Comparison of ENCODE assay signal across 23 cellular contexts in the genomic region with DNA sequence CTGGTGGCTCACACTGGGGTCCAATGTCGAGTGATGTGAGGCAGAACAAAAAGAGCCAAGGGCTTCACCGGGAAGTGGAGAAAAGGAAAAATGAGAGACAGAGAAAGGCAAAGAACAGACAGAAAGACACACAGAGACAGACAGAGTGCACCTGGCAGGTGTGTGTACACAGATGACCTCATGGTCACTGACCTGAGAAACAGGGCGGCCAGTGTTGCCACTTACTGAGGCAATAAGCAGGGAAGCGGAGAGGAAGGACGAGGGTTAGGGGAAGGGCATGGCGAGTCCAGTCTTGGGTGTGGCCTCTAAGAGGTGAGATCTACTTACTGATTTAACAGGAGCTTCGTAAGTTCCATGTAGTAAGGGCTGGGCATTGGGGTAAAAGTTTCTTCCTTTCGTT. TPM values are rescaled to one million over a fixed set of nuclear protein-coding genes. Genes with fewer than 3 reads are reported as not detected.
DNase-seq lines count a peak whose midpoint lies in the region; ATAC-seq, FAIRE-seq and TF ChIP-seq lines count a peak whose summit lies in the region.
"Had no signal": no experiment of that assay in that cellular context is flagged by ENCODE, and none has a peak within 500 bp of the region (broad histone marks: within the 10 kb centered on the region; RNA-seq: fewer than 3 reads in every experiment).

No MANE protein-coding gene starts in this region.

- H3K4me1 ChIP-seq in CD4-positive, CD25-positive, alpha-beta regulatory T cell (ENCODE audit: control insufficient read depth, insufficient read depth, low read length, poor library complexity, severe bottlenecking): no peaks in the 10 kb centered on the region
- no peaks in the 10 kb centered on the region for H3K4me1 ChIP-seq in osteoblast (ENCODE audit: insufficient read depth, low read length)
- H3K4me1 ChIP-seq: heart left ventricle had no signal

- H3K4me3 ChIP-seq in CD4-positive, CD25-positive, alpha-beta regulatory T cell (ENCODE audit: low read depth, low read length): no peak overlapping the region
- no peak overlapping the region for H3K4me3 ChIP-seq in osteoblast (ENCODE audit: insufficient read depth, low read length)
- H3K4me3 ChIP-seq: heart left ventricle, lung had no signal

- ATAC-seq in CD4-positive, CD25-positive, alpha-beta regulatory T cell (ENCODE audit: low read depth in 2 of 2): no peak
- ATAC-seq in esophagus mucosa: peak; percentile 60
- ATAC-seq in activated CD4-positive, CD25-positive, alpha-beta regulatory T cell treated with anti-CD3 and anti-CD28 coated beads, Interleukin-2, amount 50 U/mL, for 24 hours: no peak
- ATAC-seq: activated CD8-positive, alpha-beta T cell treated with anti-CD3 and anti-CD28 coated beads for 36 hours; CD8-positive, alpha-beta T cell; heart left ventricle; right cardiac atrium had no signal

- no peak overlapping the region for H3K4me2 ChIP-seq in osteoblast (ENCODE audit: insufficient read depth, low read length)

- H3K9me3 Mint-ChIP-seq in CD4-positive, CD25-positive, alpha-beta regulatory T cell: no peaks in the 10 kb centered on the region
- H3K9me3 Mint-ChIP-seq: activated B cell treated with CpG ODN at 0.5 μM for 24 hours; activated CD8-positive, alpha-beta T cell treated with anti-CD3 and anti-CD28 coated beads for 36 hours; CD8-positive, alpha-beta T cell; dendritic cell treated with granulocyte-macrophage colony-stimulating factor and Interleukin-4, amounts not matched to agents 40 ng/mL and 50 ng/mL, for 4 days; immature natural killer cell had no signal

- peak overlapping the region; percentile 6 to 85 (median 8) for H3K27ac Mint-ChIP-seq in CD4-positive, CD25-positive, alpha-beta regulatory T cell
- H3K27ac Mint-ChIP-seq: activated CD8-positive, alpha-beta T cell treated with anti-CD3 and anti-CD28 coated beads for 36 hours; dendritic cell treated with granulocyte-macrophage colony-stimulating factor and Interleukin-4, amounts not matched to agents 40 ng/mL and 50 ng/mL, for 4 days had no signal

- H3K36me3 ChIP-seq in CD4-positive, CD25-positive, alpha-beta regulatory T cell (ENCODE audit: control insufficient read depth, insufficient read depth, low read length): peaks cover 10% of the 10 kb centered on the region
- peaks cover 26% of the 10 kb centered on the region for H3K36me3 ChIP-seq in osteoblast (ENCODE audit: insufficient read depth, low read length)

- TF ChIP-seq CTCF in osteoblast (IDR thresholded peaks at IDR 0.05; ENCODE audit: extremely low read depth, low read depth, low read length): no peak

- H3K27ac ChIP-seq in CD4-positive, CD25-positive, alpha-beta regulatory T cell (ENCODE audit: insufficient read depth, low read length, poor library complexity, severe bottlenecking): no peak overlapping the region
- H3K27ac ChIP-seq in osteoblast (ENCODE audit: low read depth, low read length): no peak overlapping the region
- H3K27ac ChIP-seq: heart left ventricle had no signal

- no peaks in the 10 kb centered on the region for H4K20me1 ChIP-seq in osteoblast (ENCODE audit: insufficient read depth, low read length)

- no peaks in the 10 kb centered on the region for H3K9me3 ChIP-seq in CD4-positive, CD25-positive, alpha-beta regulatory T cell (ENCODE audit: control insufficient read depth in 2 of 2, low read length in 2 of 2)
- H3K9me3 ChIP-seq in osteoblast (ENCODE audit: low read depth, low read length): no peaks in the 10 kb centered on the region
- H3K9me3 ChIP-seq: heart left ventricle had no signal

- no peaks in the 10 kb centered on the region for H3K27me3 ChIP-seq in CD4-positive, CD25-positive, alpha-beta regulatory T cell (ENCODE audit: control insufficient read depth, insufficient read depth, low read length)
- H3K27me3 ChIP-seq in osteoblast (ENCODE audit: insufficient read depth, low read length): no peaks in the 10 kb centered on the region
- H3K27me3 ChIP-seq: heart left ventricle had no signal

- no peak for FAIRE-seq in urothelium cell line (lab: Jason Lieb, UNC)
- FAIRE-seq: endothelial cell of umbilical vein, RCC 7860 had no signal

- no peak for DNase-seq in CD4-positive, CD25-positive, alpha-beta regulatory T cell
- DNase-seq in NCI-H146 (lab: John Stamatoyannopoulos, UW) (peak; percentile 83), osteoblast (ENCODE audit: insufficient read length, low spot score, missing footprints) (peak; percentile 65), urothelium cell line (ENCODE audit: low spot score) (no peak)
- no peak for DNase-seq in activated T-cell treated with anti-CD3 and anti-CD28 coated beads, Interleukin-2, amount 50 U/mL, for 48 hours
- DNase-seq: activated B cell treated with CpG ODN at 0.5 μM for 24 hours; activated CD8-positive, alpha-beta T cell treated with anti-CD3 and anti-CD28 coated beads for 36 hours; amniotic stem cell; CD8-positive, alpha-beta T cell; heart left ventricle; immature natural killer cell; NCI-H2227 treated with DMSO at 0.1 percent for 48 hours; NK-92 treated with Interleukin-12 subunit alpha and Interleukin-12 subunit beta, amount 100 ng/mL, for 24 hours; occipital lobe; substantia nigra; T1000 had no signal

- peaks cover 15% of the 10 kb centered on the region for H3K36me3 Mint-ChIP-seq in CD4-positive, CD25-positive, alpha-beta regulatory T cell

- no peaks in the 10 kb centered on the region for H3K27me3 Mint-ChIP-seq in CD4-positive, CD25-positive, alpha-beta regulatory T cell
- H3K27me3 Mint-ChIP-seq: activated B cell treated with CpG ODN at 0.5 μM for 24 hours; activated CD8-positive, alpha-beta T cell treated with anti-CD3 and anti-CD28 coated beads for 36 hours; dendritic cell treated with granulocyte-macrophage colony-stimulating factor and Interleukin-4, amounts not matched to agents 40 ng/mL and 50 ng/mL, for 4 days had no signal

- no peaks in the 10 kb centered on the region for H3K79me2 ChIP-seq in osteoblast (ENCODE audit: insufficient read depth, low read length)

- H2AFZ ChIP-seq in osteoblast (ENCODE audit: low read length): no peak overlapping the region

- peaks cover 4 to 12% (median 8%) of the 10 kb centered on the region in 4 donors for H3K4me1 Mint-ChIP-seq in CD4-positive, CD25-positive, alpha-beta regulatory T cell

- no peak overlapping the region for H3K4me3 Mint-ChIP-seq in CD4-positive, CD25-positive, alpha-beta regulatory T cell
- H3K4me3 Mint-ChIP-seq: activated B cell treated with CpG ODN at 0.5 μM for 24 hours; activated CD8-positive, alpha-beta T cell treated with anti-CD3 and anti-CD28 coated beads for 36 hours; CD8-positive, alpha-beta T cell; dendritic cell treated with granulocyte-macrophage colony-stimulating factor and Interleukin-4, amounts not matched to agents 40 ng/mL and 50 ng/mL, for 4 days had no signal

RNA-seq across cellular contexts. Expression of a gene that starts 7.5 kb away (rescaled TPM):
- total RNA-seq in CD4-positive, CD25-positive, alpha-beta regulatory T cell: 2.9 TPM
- polyA plus RNA-seq in CD4-positive, CD25-positive, alpha-beta regulatory T cell: 1 to 10 TPM; 3.4 to 5.1 (median 4.3) TPM
- total RNA-seq in esophagus mucosa (10.9 TPM), osteoblast (1.2 and 1.8 TPM in 2 replicates)

Comparison
In these comparisons a context has a peak if more than half of its experiments do, and no peak if none do; other contexts are left out.
1. DNase-seq: peak in NCI-H146 (single experiment) and osteoblast (single experiment); none in CD4-positive, CD25-positive, alpha-beta regulatory T cell (0 of 3), urothelium cell line (single experiment) and activated T-cell treated with anti-CD3 and anti-CD28 coated beads, Interleukin-2, amount 50 U/mL, for 48 hours (0 of 2).